ENCODE assay signal across 15 cellular contexts in the genomic region with DNA sequence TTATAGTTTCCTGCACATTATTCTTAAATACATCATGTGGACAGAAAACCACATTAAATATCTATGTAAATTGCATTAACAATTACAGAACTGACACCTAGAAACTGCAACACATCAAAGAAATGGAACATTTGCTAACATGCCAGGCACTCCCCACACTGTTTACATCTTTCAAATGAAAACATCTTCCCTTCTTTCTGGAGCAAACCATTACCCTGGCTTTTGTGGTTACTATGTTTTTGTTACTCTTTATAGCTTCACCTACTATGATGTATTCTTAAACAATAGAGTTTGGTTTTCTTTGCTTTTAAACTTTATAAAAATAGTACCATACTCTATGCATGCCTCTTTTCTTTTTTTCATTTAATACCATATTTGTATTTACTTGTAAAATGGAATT.
DNase-seq lines count a peak whose midpoint lies in the region; ATAC-seq, FAIRE-seq and TF ChIP-seq lines count a peak whose summit lies in the region.
"Had no signal": no experiment of that assay in that cellular context is flagged by ENCODE, and none has a peak within 500 bp of the region (broad histone marks: within the 10 kb centered on the region; RNA-seq: fewer than 3 reads in every experiment).

No MANE protein-coding gene starts in this region.

- H3K4me3 ChIP-seq in astrocyte of the cerebellum (ENCODE audit: low read depth, low read length) (no peak overlapping the region), small intestine (ENCODE audit: low read depth in 1 of 2, low read length in 2 of 2) (no peak overlapping the region), coronary artery (no peak overlapping the region)
- H3K4me3 ChIP-seq: HAP-1 had no signal

- no peaks in the 10 kb centered on the region for H3K9me3 ChIP-seq in small intestine (ENCODE audit: control insufficient read depth, low read depth)
- H3K9me3 ChIP-seq: HAP-1 had no signal

- no peak for ATAC-seq in HG02763 (IDR thresholded peaks at IDR 0.05; ENCODE audit: unreplicated experiment)
- ATAC-seq: CD8-positive, alpha-beta T cell had no signal

- H3K4me1 ChIP-seq in small intestine (ENCODE audit: control insufficient read depth in 2 of 2, insufficient read depth in 1 of 2, low read depth in 1 of 2, low read length in 1 of 2) = no peaks in the 10 kb centered on the region
- H3K4me1 ChIP-seq: HAP-1 had no signal

- H3K27ac ChIP-seq in small intestine (ENCODE audit: low read depth in 1 of 2, low read length in 1 of 2) = no peak overlapping the region
- no peak overlapping the region for H3K27ac ChIP-seq in coronary artery
- H3K27ac ChIP-seq: HL-60 had no signal

- H3K27me3 ChIP-seq in small intestine (ENCODE audit: control insufficient read depth in 2 of 2, insufficient read depth in 2 of 2, low read length in 2 of 2) = no peaks in the 10 kb centered on the region

- no peaks in the 10 kb centered on the region for H3K36me3 ChIP-seq in small intestine (ENCODE audit: control insufficient read depth in 2 of 2, insufficient read depth in 2 of 2, low read length in 2 of 2)
- H3K36me3 ChIP-seq: HAP-1 had no signal

- peak; percentile 62 for FAIRE-seq in small intestine (lab: Jason Lieb, UNC)
- FAIRE-seq: GM19239 had no signal

- no peak for TF ChIP-seq CTCF in astrocyte of the cerebellum (IDR thresholded peaks at IDR 0.05; ENCODE audit: low read depth, low read length, missing control alignments)
- no peak for TF ChIP-seq CTCF in coronary artery (IDR thresholded peaks at IDR 0.05)

- in situ Hi-C loops in astrocyte of the cerebellum (cut with HindIII; ENCODE audit: low sequenced_read_pairs) = no loop called here

- peak; percentile 10 for DNase-seq in H4 (ENCODE audit: low spot score)
- DNase-seq in astrocyte of the cerebellum (ENCODE audit: low read depth) = peak; percentile 20
- DNase-seq in fibroblast of peridontal ligament (ENCODE audit: extremely low read depth) = peak; percentile 3
- DNase-seq in small intestine = no peak
- DNase-seq in AG08395 (ENCODE audit: low spot score) = no peak
- DNase-seq in coronary artery (ENCODE audit: low spot score) = no peak
- DNase-seq: CD8-positive, alpha-beta T cell; COR-L47; DND-41; GF-D8; GOT3 had no signal

Comparison
In these comparisons a context has a peak if more than half of its experiments do, and no peak if none do; other contexts are left out.
1. DNase-seq: peak in H4 (single experiment), astrocyte of the cerebellum (single experiment) and fibroblast of peridontal ligament (single experiment); none in small intestine (single experiment), AG08395 (single experiment) and coronary artery (single experiment).